Comparison of ENCODE assay signal across 8 cellular contexts in genomic region chr13:59680429-59681024, GRCh38.
DNase-seq lines count a peak whose midpoint lies in the region; ATAC-seq and TF ChIP-seq lines count a peak whose summit lies in the region.

No MANE protein-coding gene starts in this region.

- no peak overlapping the region for H3K9ac ChIP-seq in neural cell (ENCODE audit: low read length)

- ATAC-seq in GM18511 (IDR thresholded peaks at IDR 0.05; ENCODE audit: unreplicated experiment), result no peak
- no peak for ATAC-seq in HG02571 (IDR thresholded peaks at IDR 0.05; ENCODE audit: unreplicated experiment)
- ATAC-seq in GM19397 (IDR thresholded peaks at IDR 0.05; ENCODE audit: unreplicated experiment), result no peak

- TF ChIP-seq RAD21 in neural cell (conservative IDR thresholded peaks at IDR 0.05), result peak; percentile 67

- no peak overlapping the region for H3K27ac ChIP-seq in neural cell (ENCODE audit: low read length)

- H3K27me3 ChIP-seq in neural cell (ENCODE audit: insufficient read depth, low read depth, low read length), result no peaks in the 10 kb centered on the region

- no peaks in the 10 kb centered on the region for H3K9me2 ChIP-seq in neural cell (ENCODE audit: insufficient read depth, low read length)

- H3K27me3 Mint-ChIP-seq in MCF 10A (ENCODE audit: insufficient read depth, unreplicated experiment), result no peaks in the 10 kb centered on the region

- intact Hi-C loops in MCF 10A (cut with micrococcal nuclease), result loop anchor here (1.0 to 10.0 kb wide), 6 partner anchors 91 to 648 kb away; partner anchors contain the start of gene DIAPH3

- TF ChIP-seq EP300 in neural cell (conservative IDR thresholded peaks at IDR 0.05; ENCODE audit: poor library complexity, severe bottlenecking), result no peak

- TF ChIP-seq CTCF in MCF 10A (IDR thresholded peaks at IDR 0.05; ENCODE audit: unreplicated experiment) (peak; percentile 63), neural cell (IDR thresholded peaks at IDR 0.05; ENCODE audit: poor library complexity, severe bottlenecking) (peak; percentile 69)

- H3K4me3 ChIP-seq in neural cell (ENCODE audit: low read length), result no peak overlapping the region

- POLR2A ChIA-PET in MCF 10A (lab: Yijun Ruan, JAX), result interaction anchor here (0.6 to 1.4 kb wide), 2 partner anchors 226 to 396 kb away, joined by 3 to 4 read pairs; no protein-coding TSS in a partner anchor

- H3K27ac Mint-ChIP-seq in MCF 10A (ENCODE audit: low read depth, unreplicated experiment), result no peak overlapping the region

- no peak overlapping the region for H3K4me2 ChIP-seq in neural cell (ENCODE audit: low read length)

- BruUV-seq in MCF 10A (replicated peaks; lab: Mats Ljungman, UMichigan), result no TSS peak

- no peaks in the 10 kb centered on the region for H3K36me3 Mint-ChIP-seq in MCF 10A (ENCODE audit: insufficient read depth, unreplicated experiment)

- H3K9me3 Mint-ChIP-seq in MCF 10A (ENCODE audit: unreplicated experiment), result no peaks in the 10 kb centered on the region

- H3K4me1 Mint-ChIP-seq in MCF 10A (ENCODE audit: insufficient read depth, unreplicated experiment), result no peaks in the 10 kb centered on the region

- no peaks in the 10 kb centered on the region for H4K20me1 ChIP-seq in neural cell (ENCODE audit: insufficient read depth)

- H3K36me3 ChIP-seq in neural cell (ENCODE audit: insufficient read depth, low read length), result no peaks in the 10 kb centered on the region

- no peaks in the 10 kb centered on the region for H3K79me2 ChIP-seq in neural cell (replicated peaks; ENCODE audit: insufficient read depth, low read length)

- H3K9me3 ChIP-seq in neural cell (ENCODE audit: low read length), result no peaks in the 10 kb centered on the region

- no peaks in the 10 kb centered on the region for H3F3A ChIP-seq in neural cell (ENCODE audit: insufficient read depth, low read length, poor library complexity, severe bottlenecking)

- H2AFZ ChIP-seq in neural cell (ENCODE audit: low read depth, low read length), result no peak overlapping the region

- no peak overlapping the region for H3K4me3 Mint-ChIP-seq in MCF 10A (ENCODE audit: unreplicated experiment)

- CTCF ChIA-PET in MCF 10A (lab: Yijun Ruan, JAX), result interaction anchor here (0.5 to 7.3 kb wide), 45 partner anchors 9 to 1374 kb away, joined by 3 to 72 read pairs (median 4); no protein-coding TSS in a partner anchor

- DNase-seq in SIG-M5 treated with dmso at 0.1 percent for 504 hours (lab: John Stamatoyannopoulos, UW; ENCODE audit: unreplicated experiment) (peak; percentile 25), SIG-M5 (lab: John Stamatoyannopoulos, UW) (no peak), MV-4-11 (lab: John Stamatoyannopoulos, UW) (peak; percentile 12), MCF 10A (ENCODE audit: unreplicated experiment) (peak; percentile 42)

TF ChIP-seq in neural cell, 6 proteins besides CTCF, POLR2A, EP300 and RAD21:
- TF ChIP-seq REST (IDR thresholded peaks at IDR 0.05; ENCODE audit: borderline replicate concordance) (no peak), SMC3 (conservative IDR thresholded peaks at IDR 0.05; ENCODE audit: poor library complexity) (peak; percentile 72)
